14 cellular contexts compared by ENCODE assay signal in the genomic region with DNA sequence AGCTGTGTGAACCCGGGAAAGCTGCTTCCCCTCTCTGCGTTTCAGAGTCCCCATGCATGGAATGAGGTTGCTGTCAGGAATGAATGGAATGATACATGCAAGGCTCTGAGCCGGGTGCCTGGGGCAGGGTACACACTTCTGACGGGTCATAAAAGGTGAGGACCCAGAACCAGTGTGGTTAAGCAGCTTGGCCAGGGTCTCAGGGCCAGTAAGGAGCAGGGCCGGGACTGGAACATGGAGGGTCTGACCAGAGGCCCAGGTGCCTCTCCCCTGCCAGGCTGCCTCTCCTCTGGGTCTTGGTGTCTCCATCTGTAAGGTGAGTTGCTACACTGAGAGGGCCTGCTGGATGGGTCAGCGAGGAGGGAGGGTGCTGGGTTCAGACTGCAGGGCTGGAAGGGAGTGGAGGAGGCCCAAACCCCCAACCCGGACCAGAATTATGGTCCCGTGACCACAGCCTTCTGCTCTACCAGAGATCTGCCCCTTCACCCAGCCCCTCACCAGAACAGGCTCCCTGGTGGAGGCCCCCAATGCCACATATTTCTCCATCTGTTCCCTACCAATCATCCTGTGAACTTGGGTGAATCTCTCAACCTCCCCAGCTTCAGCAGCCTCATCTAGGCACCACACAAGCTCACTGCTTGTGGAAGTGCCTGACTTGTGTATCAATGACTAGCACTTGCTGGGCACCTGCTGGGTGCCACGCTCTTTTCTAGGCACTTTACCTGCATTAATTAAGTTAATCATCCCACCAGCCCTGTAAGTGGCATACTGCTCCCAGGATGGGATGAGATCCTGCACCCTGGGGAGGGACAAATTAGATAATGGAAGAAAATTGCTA. TPM values are rescaled to one million over a fixed set of nuclear protein-coding genes. Genes with fewer than 3 reads are reported as not detected.
DNase-seq lines count a peak whose midpoint lies in the region; ATAC-seq, FAIRE-seq and TF ChIP-seq lines count a peak whose summit lies in the region.
"Had no signal": no experiment of that assay in that cellular context is flagged by ENCODE, and none has a peak within 500 bp of the region (broad histone marks: within the 10 kb centered on the region; RNA-seq: fewer than 3 reads in every experiment).

No MANE protein-coding gene starts in this region.

- H2AFZ ChIP-seq in IMR-90 (replicated peaks; ENCODE audit: low read length, poor library complexity), result peak overlapping the region; percentile 18

- no peak overlapping the region for H4K5ac ChIP-seq in IMR-90 (ENCODE audit: low read depth, low read length)

- 14% methylated on average over 2 of the region's 9 CpGs; no CpG with 5 or more reads in 1 of the 2 experiments for WGBS in IMR-90 (ENCODE audit: extremely low coverage in 2 of 2, insufficient read length in 1 of 2), 2 experiments

- TF ChIP-seq CTCF in IMR-90 (conservative IDR thresholded peaks at IDR 0.05; ENCODE audit: low read depth, low read length), result no peak

- no peak overlapping the region for H3K23ac ChIP-seq in IMR-90 (ENCODE audit: low read depth, low read length)

- TF ChIP-seq RAD21 in IMR-90 (IDR thresholded peaks at IDR 0.05; ENCODE audit: low read length), result no peak

- no peak overlapping the region for H2BK5ac ChIP-seq in IMR-90 (ENCODE audit: low read depth, low read length, poor library complexity, severe bottlenecking)

- H3K4me2 ChIP-seq in IMR-90 (ENCODE audit: low read depth, low read length), result no peak overlapping the region

- H3K14ac ChIP-seq in IMR-90 (replicated peaks; ENCODE audit: low read depth, low read length), result no peak overlapping the region

- in situ Hi-C loops in IMR-90 (cut with MboI; ENCODE audit: low sequenced_read_pairs), result no loop called here

- DNase-seq in AG20443 (ENCODE audit: low spot score) (peak; percentile 69), IMR-90 (peak; percentile 11), astrocyte of the hippocampus (ENCODE audit: low read depth, low spot score) (peak; percentile 42), mesenteric fat pad (ENCODE audit: low spot score) (peak; percentile 81), hypothalamus (lab: John Stamatoyannopoulos, UW) (no peak), H54 (ENCODE audit: insufficient read length, low spot score) (no peak), occipital lobe (lab: John Stamatoyannopoulos, UW) (no peak)
- DNase-seq: activated CD4-positive, alpha-beta T cell treated with anti-CD3 and anti-CD28 coated beads for 1 hour; DMS79; Kasumi-1; psoas muscle had no signal

- H3K27ac ChIP-seq in IMR-90 (ENCODE audit: insufficient read depth, low read length), result no peak overlapping the region
- H3K27ac ChIP-seq: psoas muscle had no signal

- no peak overlapping the region for H2BK15ac ChIP-seq in IMR-90 (ENCODE audit: low read depth, low read length)

- H3K18ac ChIP-seq in IMR-90 (ENCODE audit: low read depth, low read length), result no peak overlapping the region

- H2BK120ac ChIP-seq in IMR-90 (ENCODE audit: low read depth, low read length), result no peak overlapping the region

- no peak overlapping the region for H3K4ac ChIP-seq in IMR-90 (ENCODE audit: low read depth, low read length)

- H3K79me1 ChIP-seq in IMR-90 (ENCODE audit: low read depth in 1 of 2, low read length in 2 of 2), result no peaks in the 10 kb centered on the region

- no peak overlapping the region for H4K91ac ChIP-seq in IMR-90 (ENCODE audit: insufficient read depth, low read depth, low read length)

- intact Hi-C loops in IMR-90 (cut with micrococcal nuclease), result no loop called here

- no peak for TF ChIP-seq POLR2A in IMR-90 (IDR thresholded peaks at IDR 0.05; ENCODE audit: low read depth, low read length)
- no peak for TF ChIP-seq POLR2A in H54 (IDR thresholded peaks at IDR 0.05; ENCODE audit: low read depth, low read length)

- H3K9ac ChIP-seq in IMR-90 (ENCODE audit: low read depth, low read length), result no peak overlapping the region

- H3K27me3 ChIP-seq in IMR-90 (ENCODE audit: control insufficient read depth, insufficient read depth, low read length), result peaks cover 28% of the 10 kb centered on the region

- no peaks in the 10 kb centered on the region for H3K36me3 ChIP-seq in IMR-90 (ENCODE audit: control insufficient read depth, insufficient read depth, low read length)

- H2AK9ac ChIP-seq in IMR-90 (replicated peaks; ENCODE audit: low read depth, low read length, poor library complexity), result no peak overlapping the region

- no peaks in the 10 kb centered on the region for H4K20me1 ChIP-seq in IMR-90 (ENCODE audit: insufficient read depth, low read length)

- dilution Hi-C loops in IMR-90 (cut with HindIII; ENCODE audit: low sequenced_read_pairs, unreplicated experiment), result no loop called here

- H3K4me3 ChIP-seq in IMR-90 (ENCODE audit: insufficient read depth, low read depth, low read length), result no peak overlapping the region
- H3K4me3 ChIP-seq: GM12878, psoas muscle had no signal

- ATAC-seq in IMR-90 (ENCODE audit: low read depth), result peak; percentile 92
- ATAC-seq in GM19328 (IDR thresholded peaks at IDR 0.05; ENCODE audit: unreplicated experiment), result no peak
- ATAC-seq: GM12878; psoas muscle; stimulated activated effector memory CD8-positive, alpha-beta T cell treated with anti-CD3 and anti-CD28 coated beads, Interleukin-12 subunit alpha, Interleukin-12 subunit beta, amount 100 ng/mL, for 72 hours had no signal

- peaks cover 5% of the 10 kb centered on the region; the same call in 1 of the 2 replicates for H3K4me1 ChIP-seq in IMR-90 (ENCODE audit: control insufficient read depth, insufficient read depth, low read length)
- H3K4me1 ChIP-seq: psoas muscle had no signal

- no peak overlapping the region for H2BK20ac ChIP-seq in IMR-90 (ENCODE audit: low read depth, low read length)

- no peak overlapping the region for H3K56ac ChIP-seq in IMR-90 (ENCODE audit: extremely low read depth, insufficient read depth, low read length)

- 0 out of 2 replicates have a peak, but pooled peaks cover 3% of the 10 kb centered on the region for H3K9me1 ChIP-seq in IMR-90 (ENCODE audit: insufficient read depth, low read length)

- H4K8ac ChIP-seq in IMR-90 (ENCODE audit: low read depth in 2 of 2, low read length in 2 of 2), result no peak overlapping the region

- CTCF ChIA-PET in IMR-90 (lab: Yijun Ruan, JAX), result interaction anchor here (0.6 kb wide), 1 partner anchor 406 kb away, joined by 5 read pairs; no protein-coding TSS in a partner anchor

- no peak for FAIRE-seq in H54 (lab: Jason Lieb, UNC)
- FAIRE-seq: GM12878 had no signal

- BruUV-seq in IMR-90 (replicated peaks; lab: Mats Ljungman, UMichigan), result no TSS peak

- H2AK5ac ChIP-seq in IMR-90 (ENCODE audit: low read depth, low read length), result no peak overlapping the region

- POLR2A ChIA-PET in IMR-90 (lab: Charles Lee; ENCODE audit: unreplicated experiment), result no interaction called here

- no peaks in the 10 kb centered on the region for H3K9me3 ChIP-seq in IMR-90 (ENCODE audit: control insufficient read depth, insufficient read depth, low read length)
- H3K9me3 ChIP-seq: psoas muscle had no signal

TF ChIP-seq in IMR-90, 13 proteins besides CTCF, POLR2A, EP300 and RAD21:
- TF ChIP-seq CEBPB (IDR thresholded peaks at IDR 0.05; ENCODE audit: low read depth, low read length), result no peak
- TF ChIP-seq CHD1 (IDR thresholded peaks at IDR 0.05; ENCODE audit: low read depth, low read length), result no peak
- TF ChIP-seq RFX5 (IDR thresholded peaks at IDR 0.05; ENCODE audit: low read depth, low read length), result no peak
TF ChIP-seq in IMR-90: peak in this region for 0.

RNA-seq across cellular contexts. Expression of a gene that starts 16.2 kb away (rescaled TPM):
- total RNA-seq in IMR-90 (2012; rRNA removed), result 11.1 and 12.0 TPM in 2 replicates
- polyA plus RNA-seq in IMR-90 (2012; rRNA removed), result 12.1 and 12.6 TPM in 2 replicates
- 5.9 and 7.7 TPM in 2 replicates for polyA plus RNA-seq in IMR-90 (2012; cell fraction: cytosol; rRNA removed)
- polyA plus RNA-seq in IMR-90 (2012; cell fraction: nucleus; rRNA removed; ENCODE audit: low replicate concordance), result 40.5 and 54.0 TPM in 2 replicates
- 9.9 TPM for total RNA-seq in mesenteric fat pad
- 86.6 TPM for total RNA-seq in occipital lobe

Comparison
In these comparisons a context has a peak if more than half of its experiments do, and no peak if none do; other contexts are left out.
1. DNase-seq: peak in AG20443 (single experiment), IMR-90 (single experiment), astrocyte of the hippocampus (single experiment) and mesenteric fat pad (single experiment); none in hypothalamus (0 of 51), H54 (single experiment) and occipital lobe (single experiment).